Comparison of ENCODE assay signal across 17 cellular contexts in the genomic region with DNA sequence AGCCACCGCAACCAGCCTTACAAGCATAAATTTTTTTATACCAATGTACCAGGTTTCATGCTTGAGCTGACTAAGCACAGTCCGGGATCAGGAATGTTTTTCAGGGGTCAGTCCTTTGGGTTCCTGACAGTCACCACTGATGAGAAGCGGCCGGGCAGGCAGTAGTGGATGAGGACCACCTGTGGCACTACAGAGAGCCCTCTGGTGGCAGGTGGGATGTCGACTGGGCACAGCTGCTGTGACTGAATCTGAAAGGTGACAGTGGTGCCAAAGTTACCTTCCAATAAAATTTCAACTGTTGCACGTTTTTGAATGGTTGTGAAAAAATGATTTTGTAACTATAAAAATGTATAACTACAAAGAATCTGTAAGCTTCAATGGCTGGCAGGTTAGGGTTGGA. TPM values are rescaled to one million over a fixed set of nuclear protein-coding genes. Genes with fewer than 3 reads are reported as not detected.
DNase-seq lines count a peak whose midpoint lies in the region; ATAC-seq and TF ChIP-seq lines count a peak whose summit lies in the region.
"Had no signal": no experiment of that assay in that cellular context is flagged by ENCODE, and none has a peak within 500 bp of the region (broad histone marks: within the 10 kb centered on the region; RNA-seq: fewer than 3 reads in every experiment).

No MANE protein-coding gene starts in this region.

- DNase-seq in Right ventricle myocardium inferior (ENCODE audit: missing footprints), result peak; percentile 54
- DNase-seq in left cardiac atrium, result no peak
- no peak for DNase-seq in brain microvascular endothelial cell
- DNase-seq in retinal pigment epithelial cell (ENCODE audit: low read depth), result no peak
- DNase-seq in activated CD4-positive, alpha-beta T cell treated with anti-CD3 and anti-CD28 coated beads for 4 hours, result no peak
- no peak for DNase-seq in HUDEP-2 (lab: John Stamatoyannopoulos, UW; ENCODE audit: unreplicated experiment in 76 of 76)
- DNase-seq: activated CD4-positive, CD25-positive, alpha-beta regulatory T cell; activated CD8-positive, alpha-beta memory T cell treated with anti-CD3 and anti-CD28 coated beads, Interleukin-2, amount 50 U/mL, for 4 hours; activated naive CD4-positive, alpha-beta T cell treated with anti-CD3 and anti-CD28 coated beads, Interleukin-2, amount 10 ng/mL, durations not matched to agents 7 days and 5 days; AML-193; DMS53; effector memory CD8-positive, alpha-beta T cell; islet precursor cell; stimulated activated CD4-positive, alpha-beta T cell treated with anti-CD3 and anti-CD28 coated beads, Interleukin-12 subunit alpha, Interleukin-12 subunit beta, amount 100 ng/mL, for 4 hours; SW 1271 had no signal

- no peak overlapping the region for H3K4me2 ChIP-seq in Loucy (ENCODE audit: low read depth, low read length, poor library complexity, severe bottlenecking)

- H3K27ac ChIP-seq in brain microvascular endothelial cell, result no peak overlapping the region

- H3K9ac ChIP-seq in Loucy (ENCODE audit: low read depth, low read length, poor library complexity, severe bottlenecking), result no peak overlapping the region

- ATAC-seq in Right ventricle myocardium inferior, result no peak
- ATAC-seq in left cardiac atrium, result no peak
- no peak for ATAC-seq in GM18867 (IDR thresholded peaks at IDR 0.05; ENCODE audit: unreplicated experiment)
- ATAC-seq: effector memory CD8-positive, alpha-beta T cell had no signal

- H3F3A ChIP-seq in Loucy (ENCODE audit: low read depth), result no peaks in the 10 kb centered on the region; the same call in 1 of the 2 replicates

- H3K4me1 ChIP-seq in Loucy (ENCODE audit: insufficient read depth, low read length, poor library complexity, severe bottlenecking), result peaks cover 4% of the 10 kb centered on the region

- H4K20me1 ChIP-seq in Loucy (ENCODE audit: insufficient read depth, low read length, poor library complexity, severe bottlenecking), result no peaks in the 10 kb centered on the region

- no peaks in the 10 kb centered on the region for H3K9me2 ChIP-seq in Loucy (replicated peaks; ENCODE audit: low read depth, low read length)

- H3K4me3 ChIP-seq in Loucy (ENCODE audit: low read length, poor library complexity, severe bottlenecking) (no peak overlapping the region), brain microvascular endothelial cell (ENCODE audit: low read depth, low read length) (no peak overlapping the region), retinal pigment epithelial cell (ENCODE audit: low read length) (no peak overlapping the region)

- intact Hi-C loops in Right ventricle myocardium inferior (cut with DNase I) (no loop called here), left cardiac atrium (cut with DNase I) (no loop called here)

- peaks cover 2% of the 10 kb centered on the region for H3K27me3 ChIP-seq in Loucy (ENCODE audit: insufficient read depth, low read length, poor library complexity, severe bottlenecking)
- no peaks in the 10 kb centered on the region for H3K27me3 ChIP-seq in brain microvascular endothelial cell (replicated peaks)

- no peak overlapping the region for H2AFZ ChIP-seq in Loucy (ENCODE audit: low read length)

- in situ Hi-C loops in brain microvascular endothelial cell (cut with HindIII; ENCODE audit: low pct_ligation_motif_present, low sequenced_read_pairs), result no loop called here

- TF ChIP-seq CTCF in Loucy (conservative IDR thresholded peaks at IDR 0.05; ENCODE audit: low read length) (peak; percentile 54), brain microvascular endothelial cell (IDR thresholded peaks at IDR 0.05; ENCODE audit: low read depth, low read length, missing control alignments) (peak; percentile 35), retinal pigment epithelial cell (conservative IDR thresholded peaks at IDR 0.05; ENCODE audit: low read depth, low read length) (peak; percentile 46)

- H3K36me3 ChIP-seq in Loucy (ENCODE audit: insufficient read depth, low read length), result no peaks in the 10 kb centered on the region
- H3K36me3 ChIP-seq in brain microvascular endothelial cell (replicated peaks), result no peaks in the 10 kb centered on the region

- H3K79me2 ChIP-seq in Loucy (ENCODE audit: insufficient read depth, low read length), result no peaks in the 10 kb centered on the region

- peaks cover 5% of the 10 kb centered on the region; the same call in 1 of the 2 replicates for H3K9me3 ChIP-seq in Loucy (ENCODE audit: insufficient read depth, low read depth, low read length)

RNA-seq across cellular contexts. Expression of a gene that starts 34.0 kb away (rescaled TPM):
- 21.3 TPM for total RNA-seq in Right ventricle myocardium inferior
- 10 to 100 TPM; 19.4 to 20.4 TPM for total RNA-seq in left cardiac atrium

RNA-seq across cellular contexts. Expression of a gene that starts 41.6 kb away (rescaled TPM):
- 6.9 TPM for total RNA-seq in Right ventricle myocardium inferior
- total RNA-seq in left cardiac atrium, result 1 to 10 TPM; 4.7 to 9.2 TPM
